35 cellular contexts compared by ENCODE assay signal in the genomic region with DNA sequence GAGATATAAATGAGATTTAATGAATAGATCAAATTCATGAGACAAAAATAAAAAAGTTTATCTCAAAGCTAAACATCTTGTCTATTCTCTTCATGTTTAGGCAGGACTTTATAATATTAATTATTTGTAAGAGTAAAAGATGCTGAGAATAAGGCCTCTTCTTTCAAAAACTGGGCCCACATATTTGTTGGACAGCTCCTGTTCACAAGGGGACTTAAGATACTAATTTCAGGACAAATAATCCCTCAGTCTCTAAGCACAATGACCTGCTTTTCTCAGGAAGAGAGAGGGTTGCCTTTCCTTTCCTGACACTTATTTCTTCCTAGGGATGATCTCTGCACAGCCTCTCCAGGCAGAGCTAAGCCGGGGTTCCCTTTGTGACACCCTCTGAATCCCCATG. TPM values are rescaled to one million over a fixed set of nuclear protein-coding genes. Genes with fewer than 3 reads are reported as not detected.
DNase-seq lines count a peak whose midpoint lies in the region; ATAC-seq, FAIRE-seq and TF ChIP-seq lines count a peak whose summit lies in the region.
"Had no signal": no experiment of that assay in that cellular context is flagged by ENCODE, and none has a peak within 500 bp of the region (broad histone marks: within the 10 kb centered on the region; RNA-seq: fewer than 3 reads in every experiment).

No MANE protein-coding gene starts in this region.

- H3K27ac Mint-ChIP-seq in activated T-helper 17 cell treated with anti-CD3 and anti-CD28 coated beads, Interleukin-2, amount 50 U/mL, for 72 hours = no peak overlapping the region
- H3K27ac Mint-ChIP-seq in CD8-positive, alpha-beta T cell = no peak overlapping the region
- H3K27ac Mint-ChIP-seq: natural killer cell had no signal

- DNase-seq in HepG2 (ENCODE audit: low spot score) (no peak), right lobe of liver (no peak), ascending aorta (ENCODE audit: low spot score in 2 of 2) (no peak), fibroblast of pulmonary artery (ENCODE audit: low read depth) (peak; percentile 44), thoracic aorta (ENCODE audit: low spot score) (no peak), RWPE1 (ENCODE audit: low spot score) (no peak)
- DNase-seq in CD8-positive, alpha-beta T cell = no peak
- DNase-seq: activated CD4-positive, alpha-beta T cell treated with anti-CD3 and anti-CD28 coated beads for 48 hours; activated T-cell treated with anti-CD3 and anti-CD28 coated beads, Interleukin-2, amount 50 U/mL, for 1 hour; BE2C; central memory CD4-positive, alpha-beta T cell; dermis blood vessel endothelial cell; GF-D8; islet precursor cell; Karpas-422; natural killer cell; NCI-H1694 treated with DMSO at 0.1 percent for 48 hours; NCI-H2171; NCI-H510A treated with DMSO at 0.1 percent for 48 hours; NK-92 treated with Interleukin-12 subunit alpha and Interleukin-12 subunit beta, amount 100 ng/mL, for 24 hours; SHP77 treated with DMSO at 0.1 percent for 48 hours; stimulated activated CD4-positive, alpha-beta T cell treated with anti-CD3 and anti-CD28 coated beads, Interleukin-2, amount 100 ng/mL, for 24 hours; SW 1271; T1000; upper lobe of left lung; WERI-Rb-1 had no signal

- TF ChIP-seq POLR2A in HepG2 (IDR thresholded peaks at IDR 0.05; ENCODE audit: insufficient read depth in 1 of 2, low read depth in 2 of 2, low read length in 2 of 2) = no peak
- TF ChIP-seq POLR2A in right lobe of liver (IDR thresholded peaks at IDR 0.05) = no peak

- no peaks in the 10 kb centered on the region for H3K36me3 ChIP-seq in HepG2 (replicated peaks in 1 of 2; ENCODE audit: control insufficient read depth in 1 of 2, insufficient read depth in 2 of 2, low read length in 2 of 2)
- H3K36me3 ChIP-seq in right lobe of liver = no peaks in the 10 kb centered on the region
- no peaks in the 10 kb centered on the region for H3K36me3 ChIP-seq in ascending aorta
- H3K36me3 ChIP-seq in thoracic aorta = no peaks in the 10 kb centered on the region
- no peaks in the 10 kb centered on the region for H3K36me3 ChIP-seq in CD8-positive, alpha-beta T cell (ENCODE audit: insufficient read depth, low read length)
- H3K36me3 ChIP-seq: BE2C, HAP-1, upper lobe of left lung, WERI-Rb-1 had no signal

- H3K4me1 ChIP-seq in HepG2 (ENCODE audit: insufficient read depth, low read length) = peaks cover 55% of the 10 kb centered on the region
- no peaks in the 10 kb centered on the region for H3K4me1 ChIP-seq in right lobe of liver
- H3K4me1 ChIP-seq in ascending aorta = peaks cover 0 to 6% of the 10 kb centered on the region in 2 donors
- peaks cover 12 to 18% of the 10 kb centered on the region in 2 donors for H3K4me1 ChIP-seq in thoracic aorta (ENCODE audit: control insufficient read depth in 1 of 2, low read depth in 2 of 2)
- no peaks in the 10 kb centered on the region for H3K4me1 ChIP-seq in CD8-positive, alpha-beta T cell (ENCODE audit: insufficient read depth, low read length)
- H3K4me1 ChIP-seq: upper lobe of left lung had no signal

- no peak for ATAC-seq in HepG2
- ATAC-seq in right lobe of liver = no peak
- ATAC-seq in thoracic aorta (ENCODE audit: insufficient number of reproducible peaks, low FRiP score, low read depth) = no peak
- ATAC-seq in activated T-helper 17 cell treated with anti-CD3 and anti-CD28 coated beads, Interleukin-2, amount 50 U/mL, for 72 hours (replicated peaks) = no peak
- ATAC-seq in CD8-positive, alpha-beta T cell = no peak
- ATAC-seq: natural killer cell, Panc1 had no signal

- POLR2A ChIA-PET in HepG2 (lab: Yijun Ruan, JAX) (interaction anchor here (1.0 to 3.3 kb wide), 2 partner anchors 13 to 83 kb away, joined by 3 to 16 read pairs; no protein-coding TSS in a partner anchor), RWPE1 (lab: Yijun Ruan, JAX; ENCODE audit: low non-redundant PET) (no interaction called here)
- POLR2A ChIA-PET in CD8-positive, alpha-beta T cell (lab: Charles Lee) = no interaction called here

- H3K4me3 ChIP-seq in HepG2 (replicated peaks in 1 of 3; ENCODE audit: insufficient read depth in 1 of 3, low read depth in 2 of 3, low read length in 3 of 3) (no peak overlapping the region), right lobe of liver (no peak overlapping the region), ascending aorta (no peak overlapping the region), fibroblast of pulmonary artery (replicated peaks; ENCODE audit: low read depth, low read length) (no peak overlapping the region), thoracic aorta (no peak overlapping the region)
- no peak overlapping the region for H3K4me3 ChIP-seq in CD8-positive, alpha-beta T cell (ENCODE audit: low read depth, low read length)
- H3K4me3 ChIP-seq: HAP-1, smooth muscle cell, upper lobe of left lung had no signal

- 100% methylated on average over 1 of the region's 1 CpG for WGBS in HepG2 (ENCODE audit: low lambda C conversion rate)
- WGBS in right lobe of liver (ENCODE audit: insufficient coverage, low coverage, low lambda C conversion rate, missing lambda C conversion rate) = 43% methylated on average over 1 of the region's 1 CpG

- intact Hi-C loops in HepG2 (cut with micrococcal nuclease; ENCODE audit: unreplicated experiment) = no loop called here
- intact Hi-C loops in right lobe of liver (cut with DNase I) = no loop called here
- intact Hi-C loops in ascending aorta (cut with DNase I) = no loop called here
- intact Hi-C loops in CD8-positive, alpha-beta T cell (cut with DNase I, micrococcal nuclease) = no loop called here

- no peaks in the 10 kb centered on the region for H4K20me1 ChIP-seq in HepG2 (ENCODE audit: insufficient read depth, low read length)

- no peak overlapping the region for H3K9ac ChIP-seq in HepG2 (ENCODE audit: insufficient read depth, low read depth, low read length)

- no peaks in the 10 kb centered on the region for H3K79me2 ChIP-seq in HepG2 (ENCODE audit: insufficient read depth, low read length)

- H2AFZ ChIP-seq in HepG2 (ENCODE audit: low read length) = no peak overlapping the region

- TF ChIP-seq RAD21 in HepG2 (CRISPR knock-in tag; IDR thresholded peaks at IDR 0.05) = no peak

- no peaks in the 10 kb centered on the region for H3K27me3 ChIP-seq in HepG2 (ENCODE audit: control insufficient read depth in 1 of 2, insufficient read depth in 2 of 2, low read length in 2 of 2)
- H3K27me3 ChIP-seq in right lobe of liver = no peaks in the 10 kb centered on the region
- no peaks in the 10 kb centered on the region for H3K27me3 ChIP-seq in ascending aorta
- no peaks in the 10 kb centered on the region for H3K27me3 ChIP-seq in thoracic aorta (replicated peaks; ENCODE audit: insufficient read depth)
- H3K27me3 ChIP-seq in CD8-positive, alpha-beta T cell (ENCODE audit: insufficient read depth, low read length) = no peaks in the 10 kb centered on the region
- H3K27me3 ChIP-seq: BE2C, upper lobe of left lung had no signal

- no peaks in the 10 kb centered on the region for H3K9me3 ChIP-seq in HepG2 (ENCODE audit: low read length)
- no peaks in the 10 kb centered on the region for H3K9me3 ChIP-seq in right lobe of liver
- no peaks in the 10 kb centered on the region for H3K9me3 ChIP-seq in ascending aorta
- H3K9me3 ChIP-seq in thoracic aorta = no peaks in the 10 kb centered on the region
- H3K9me3 ChIP-seq in CD8-positive, alpha-beta T cell (ENCODE audit: low read length) = no peaks in the 10 kb centered on the region
- H3K9me3 ChIP-seq: BE2C, HAP-1, upper lobe of left lung had no signal

- no peaks in the 10 kb centered on the region for H3K27me3 Mint-ChIP-seq in activated T-helper 17 cell treated with anti-CD3 and anti-CD28 coated beads, Interleukin-2, amount 50 U/mL, for 72 hours
- H3K27me3 Mint-ChIP-seq in CD8-positive, alpha-beta T cell (ENCODE audit: low read depth) = no peaks in the 10 kb centered on the region

- no peak overlapping the region for H3K4me3 Mint-ChIP-seq in activated T-helper 17 cell treated with anti-CD3 and anti-CD28 coated beads, Interleukin-2, amount 50 U/mL, for 72 hours
- no peak overlapping the region for H3K4me3 Mint-ChIP-seq in CD8-positive, alpha-beta T cell
- H3K4me3 Mint-ChIP-seq: natural killer cell had no signal

- peaks cover 5% of the 10 kb centered on the region for H3K4me1 Mint-ChIP-seq in activated T-helper 17 cell treated with anti-CD3 and anti-CD28 coated beads, Interleukin-2, amount 50 U/mL, for 72 hours
- peaks cover 10% of the 10 kb centered on the region for H3K4me1 Mint-ChIP-seq in CD8-positive, alpha-beta T cell (ENCODE audit: low read depth)

- in situ Hi-C loops in HepG2 (cut with HindIII; ENCODE audit: extremely low pct_ligation_motif_present, low pct_unique_long_range_greater_than_20kb) = no loop called here

- no peak for TF ChIP-seq EP300 in HepG2 (IDR thresholded peaks at IDR 0.05; ENCODE audit: low read depth in 2 of 2, low read length in 2 of 2)
- no peak for TF ChIP-seq EP300 in HepG2 (CRISPR knock-in tag; IDR thresholded peaks at IDR 0.05; ENCODE audit: borderline replicate concordance)

- no TSS peak for BruUV-seq in HepG2 (replicated peaks; lab: Mats Ljungman, UMichigan)

- no peaks in the 10 kb centered on the region for H3K9me3 Mint-ChIP-seq in activated T-helper 17 cell treated with anti-CD3 and anti-CD28 coated beads, Interleukin-2, amount 50 U/mL, for 72 hours
- H3K9me3 Mint-ChIP-seq in CD8-positive, alpha-beta T cell = no peaks in the 10 kb centered on the region
- H3K9me3 Mint-ChIP-seq: natural killer cell had no signal

- no peaks in the 10 kb centered on the region for H3K36me3 Mint-ChIP-seq in activated T-helper 17 cell treated with anti-CD3 and anti-CD28 coated beads, Interleukin-2, amount 50 U/mL, for 72 hours (ENCODE audit: low read depth)
- H3K36me3 Mint-ChIP-seq in CD8-positive, alpha-beta T cell = no peaks in the 10 kb centered on the region
- H3K36me3 Mint-ChIP-seq: natural killer cell had no signal

- TF ChIP-seq CTCF in HepG2 (CRISPR knock-in tag; IDR thresholded peaks at IDR 0.05) (no peak), right lobe of liver (IDR thresholded peaks at IDR 0.05) (no peak), ascending aorta (IDR thresholded peaks at IDR 0.05) (no peak), fibroblast of pulmonary artery (IDR thresholded peaks at IDR 0.05; ENCODE audit: low read length, missing control alignments) (no peak), thoracic aorta (IDR thresholded peaks at IDR 0.05) (no peak), RWPE1 (conservative IDR thresholded peaks at IDR 0.05; ENCODE audit: low read depth) (no peak)
- TF ChIP-seq CTCF in CD8-positive, alpha-beta T cell (IDR thresholded peaks at IDR 0.05) = no peak

- CTCF ChIA-PET in HepG2 (lab: Yijun Ruan, JAX; ENCODE audit: low intra/inter-chr PET ratio, low total read pairs) (no interaction called here), RWPE1 (lab: Yijun Ruan, JAX) (no interaction called here)
- CTCF ChIA-PET in CD8-positive, alpha-beta T cell (lab: Charles Lee) = interaction anchor here (1.1 kb wide), 1 partner anchor 28 kb away, joined by 4 read pairs; no protein-coding TSS in a partner anchor

- H3K27ac ChIP-seq in HepG2 (ENCODE audit: extremely low read length, insufficient read depth, low read length) (no peak overlapping the region), right lobe of liver (no peak overlapping the region), ascending aorta (peak overlapping the region; percentile 66 to 68), thoracic aorta (peak overlapping the region; percentile 54 to 63), RWPE1 (no peak overlapping the region)
- no peak overlapping the region for H3K27ac ChIP-seq in CD8-positive, alpha-beta T cell (ENCODE audit: low read depth, low read length)
- H3K27ac ChIP-seq: upper lobe of left lung, WERI-Rb-1 had no signal

- H3K4me2 ChIP-seq in HepG2 (ENCODE audit: low read depth, low read length) = no peak overlapping the region
- H3K4me2 ChIP-seq: smooth muscle cell had no signal

- no peak for FAIRE-seq in HepG2 (lab: Jason Lieb, UNC)

RNA-seq across cellular contexts. Expression of gene NOX3, which starts 43.3 kb away (rescaled TPM):
- 0.18 and 0.24 TPM in 2 replicates for total RNA-seq in HepG2 (2016; rRNA removed; fragmentation: Illumina TruSeq; extraction: Trizol)
- total RNA-seq in HepG2 (2016; cell fraction: cytosol; rRNA removed; fragmentation: Illumina TruSeq; extraction: Trizol; ENCODE audit: low read depth) = not detected in 2 replicates
- 0.15 and 0.17 TPM in 2 replicates for total RNA-seq in HepG2 (2016; cell fraction: insoluble cytoplasmic fraction; rRNA removed; fragmentation: Illumina TruSeq; extraction: Trizol)
- total RNA-seq in HepG2 (2016; cell fraction: membrane; rRNA removed; fragmentation: Illumina TruSeq; extraction: Trizol) = 0.19 TPM in 1 of 2 replicates, not detected in the other
- total RNA-seq in HepG2 (2016; cell fraction: nucleus; rRNA removed; fragmentation: Illumina TruSeq; extraction: Trizol) = 0.28 and 0.31 TPM in 2 replicates
- 0.09 and 0.12 TPM in 2 replicates for polyA plus RNA-seq in HepG2 (2011; rRNA removed)
- polyA plus RNA-seq in HepG2 (2011; cell fraction: cytosol; rRNA removed) = 0.05 TPM in 2 replicates
- not detected in 2 replicates for polyA plus RNA-seq in HepG2 (2011; cell fraction: nucleus; rRNA removed)
- 0.16 TPM in 1 of 2 replicates, not detected in the other for polyA plus RNA-seq in HepG2 (2012)
- polyA plus RNA-seq in HepG2 (2016; cell fraction: cytosol; fragmentation: Illumina TruSeq; extraction: Trizol; ENCODE audit: low read depth) = 0.05 TPM in 1 of 2 replicates, not detected in the other
- polyA plus RNA-seq in HepG2 (2016; cell fraction: insoluble cytoplasmic fraction; fragmentation: Illumina TruSeq; extraction: Trizol; ENCODE audit: low read depth) = 0.11 TPM in 2 replicates
- 0.15 TPM in 1 of 2 replicates, not detected in the other for polyA plus RNA-seq in HepG2 (2016; cell fraction: membrane; fragmentation: Illumina TruSeq; extraction: Trizol; ENCODE audit: low read depth)
- 0.44 TPM in 1 of 2 replicates, not detected in the other for polyA plus RNA-seq in HepG2 (2016; cell fraction: nucleus; fragmentation: Illumina TruSeq; extraction: Trizol; ENCODE audit: insufficient read depth, low read depth)
- polyA minus RNA-seq in HepG2 (2011; rRNA and poly(A)+ RNA removed; ENCODE audit: low replicate concordance) = not detected in 2 replicates
- not detected in 2 replicates for polyA minus RNA-seq in HepG2 (2011; cell fraction: cytosol; rRNA and poly(A)+ RNA removed)
- 0.13 and 0.25 TPM in 2 replicates for polyA minus RNA-seq in HepG2 (2011; cell fraction: nucleus; rRNA and poly(A)+ RNA removed)
- not detected for total RNA-seq in right lobe of liver
- not detected for total RNA-seq in ascending aorta
- not detected for total RNA-seq in thoracic aorta
- total RNA-seq in activated T-helper 17 cell treated with anti-CD3 and anti-CD28 coated beads, Interleukin-2, amount 50 U/mL, for 72 hours = not detected
- total RNA-seq in CD8-positive, alpha-beta T cell = not detected
- total RNA-seq: activated CD8-positive, alpha-beta memory T cell treated with anti-CD3 and anti-CD28 coated beads for 36 hours; dermis blood vessel endothelial cell; lower leg skin; natural killer cell; omental fat pad; smooth muscle cell; subcutaneous adipose tissue; upper lobe of left lung had no signal
- polyA plus RNA-seq: adipose tissue, smooth muscle cell had no signal

Comparison
In these comparisons a context has a peak if more than half of its experiments do, and no peak if none do; other contexts are left out.
1. H3K27ac ChIP-seq: peak in ascending aorta (2 of 2) and thoracic aorta (2 of 2); none in HepG2 (single experiment), right lobe of liver (0 of 3), RWPE1 (single experiment) and CD8-positive, alpha-beta T cell (single experiment).